9 cellular contexts compared by ENCODE assay signal in the genomic region with DNA sequence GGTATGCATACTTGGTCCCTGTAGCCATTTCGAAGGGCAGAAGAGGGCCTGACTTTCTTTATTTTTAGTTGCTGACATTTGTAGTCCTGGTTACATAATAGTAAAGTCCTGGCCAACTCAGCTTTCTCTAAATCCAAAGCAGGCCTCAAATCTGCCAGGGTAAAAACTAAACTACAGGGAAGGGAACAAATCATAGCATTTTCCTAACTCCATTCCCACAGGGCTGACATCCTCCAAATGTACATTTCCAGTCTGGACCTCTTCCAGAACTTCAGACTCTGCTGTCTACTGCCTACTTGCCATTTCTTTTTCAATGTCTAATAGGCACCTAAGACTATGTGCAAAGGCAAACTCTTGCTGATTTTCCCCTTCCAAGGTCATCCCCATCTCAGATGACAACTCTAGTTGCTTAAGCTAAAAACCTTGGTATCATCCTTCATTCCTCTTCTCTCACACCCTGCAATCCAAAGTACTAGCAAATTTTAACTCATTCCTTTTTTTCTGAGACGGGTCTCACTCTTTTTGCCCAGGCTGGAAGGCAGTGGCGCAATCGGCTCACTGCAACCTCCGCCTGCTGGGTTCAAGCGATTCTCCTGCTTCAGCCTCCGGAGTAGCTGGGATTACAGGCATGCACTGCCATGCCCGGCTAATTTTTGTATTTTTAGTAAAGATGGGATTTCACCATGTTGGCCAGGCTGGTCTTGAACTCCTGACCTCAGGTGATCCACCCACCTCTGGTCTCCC. TPM values are rescaled to one million over a fixed set of nuclear protein-coding genes. Genes with fewer than 3 reads are reported as not detected.
A peak's percentile ranks its signal among the peaks of the same experiment; 100 is the strongest.
DNase-seq lines count a peak whose midpoint lies in the region; ATAC-seq and TF ChIP-seq lines count a peak whose summit lies in the region.
"Had no signal": no experiment of that assay in that cellular context is flagged by ENCODE, and none has a peak within 500 bp of the region (broad histone marks: within the 10 kb centered on the region; RNA-seq: fewer than 3 reads in every experiment).

No MANE protein-coding gene starts in this region.

- no peak overlapping the region for H3K4ac ChIP-seq in mesenchymal stem cell (ENCODE audit: low read depth in 1 of 2, low read length in 2 of 2)

- H3K27ac ChIP-seq in heart right ventricle: peak overlapping the region in 9 of 10 donors; percentile 90 to 100 (median 99)
- peak overlapping the region; percentile 95 to 99 (median 98) for H3K27ac ChIP-seq in body of pancreas
- H3K27ac ChIP-seq in mesenchymal stem cell (ENCODE audit: low read length, poor library complexity, severe bottlenecking): no peak overlapping the region
- peak overlapping the region; percentile 94 to 99 for H3K27ac ChIP-seq in uterus

- no peak overlapping the region for H4K8ac ChIP-seq in mesenchymal stem cell (ENCODE audit: low read length)

- H2AK5ac ChIP-seq in mesenchymal stem cell (ENCODE audit: low read length, severe bottlenecking): no peak overlapping the region

- TF ChIP-seq CTCF in heart right ventricle (IDR thresholded peaks at IDR 0.05) (no peak), body of pancreas (IDR thresholded peaks at IDR 0.05) (no peak), uterus (IDR thresholded peaks at IDR 0.05) (no peak)

- no peak overlapping the region for H2BK15ac ChIP-seq in mesenchymal stem cell (ENCODE audit: low read depth, poor library complexity, severe bottlenecking)

- H3K27me3 ChIP-seq in heart right ventricle: no peaks in the 10 kb centered on the region
- H3K27me3 ChIP-seq in body of pancreas: no peaks in the 10 kb centered on the region
- no peaks in the 10 kb centered on the region for H3K27me3 ChIP-seq in mesenchymal stem cell (ENCODE audit: control insufficient read depth in 1 of 2, insufficient read depth in 1 of 2, low read length in 2 of 2)
- H3K27me3 ChIP-seq in uterus: no peaks in the 10 kb centered on the region

- H3K79me1 ChIP-seq in mesenchymal stem cell (replicated peaks; ENCODE audit: low read length, poor library complexity, severe bottlenecking): peaks cover 6% of the 10 kb centered on the region

- H3K9me3 ChIP-seq in heart right ventricle: no peaks in the 10 kb centered on the region
- no peaks in the 10 kb centered on the region for H3K9me3 ChIP-seq in body of pancreas
- H3K9me3 ChIP-seq in mesenchymal stem cell (ENCODE audit: control insufficient read depth, low read length): no peaks in the 10 kb centered on the region
- no peaks in the 10 kb centered on the region for H3K9me3 ChIP-seq in uterus

- H3K4me1 ChIP-seq in heart right ventricle (peaks cover 15 to 70% (median 52%) of the 10 kb centered on the region in 9 donors), body of pancreas (peaks cover 66% of the 10 kb centered on the region), mesenchymal stem cell (ENCODE audit: control insufficient read depth, insufficient read depth, low read depth, low read length) (peaks cover 17% of the 10 kb centered on the region), uterus (peaks cover 2 to 8% of the 10 kb centered on the region in 2 donors)

- no peak overlapping the region for H3K14ac ChIP-seq in mesenchymal stem cell (ENCODE audit: low read length in 2 of 2)

- no peak overlapping the region for H2BK120ac ChIP-seq in mesenchymal stem cell (ENCODE audit: low read depth, low read length)

- H3K4me3 ChIP-seq in heart right ventricle (peak overlapping the region; percentile 26 to 98 (median 88)), body of pancreas (peak overlapping the region in 1 of 2 donors; percentile 94), mesenchymal stem cell (ENCODE audit: insufficient read depth in 1 of 2, low read depth in 1 of 2, low read length in 2 of 2) (peak overlapping the region in 1 of 2 experiments; percentile 94), uterus (peak overlapping the region in 1 of 2 donors; percentile 65)

- H2BK12ac ChIP-seq in mesenchymal stem cell (ENCODE audit: low read length in 2 of 2): no peak overlapping the region

- no peak overlapping the region for H2BK5ac ChIP-seq in mesenchymal stem cell (ENCODE audit: low read depth, low read length, poor library complexity, severe bottlenecking)

- ATAC-seq in heart right ventricle (no peak), body of pancreas (no peak), GM19351 (IDR thresholded peaks at IDR 0.05; ENCODE audit: unreplicated experiment) (no peak), HG03354 (IDR thresholded peaks at IDR 0.05; ENCODE audit: poor library complexity, severe bottlenecking, unreplicated experiment) (no peak), GM18858 (IDR thresholded peaks at IDR 0.05; ENCODE audit: unreplicated experiment) (no peak)

- intact Hi-C loops in heart right ventricle (cut with DNase I): loop anchor here in 1 of 10 donors (5.0 kb wide), 1 partner anchor 231 kb away; no protein-coding TSS in a partner anchor
- intact Hi-C loops in cardiac septum (cut with DNase I): no loop called here
- intact Hi-C loops in body of pancreas (cut with DNase I): no loop called here
- intact Hi-C loops in uterus (cut with DNase I; ENCODE audit: low total_unique reads): no loop called here

- DNase-seq in heart right ventricle (no peak), cardiac septum (ENCODE audit: low spot score) (no peak), body of pancreas (no peak), mesenchymal stem cell (peak; percentile 15), uterus (no peak)

- peak overlapping the region; percentile 98 for H3K9ac ChIP-seq in mesenchymal stem cell (ENCODE audit: low read length)

- H3K36me3 ChIP-seq in heart right ventricle (peaks cover 0 to 53% (median 42%) of the 10 kb centered on the region in 9 donors), body of pancreas (replicated peaks in 1 of 2; ENCODE audit: insufficient read depth in 1 of 2, low read depth in 2 of 2) (peaks cover 4 to 15% of the 10 kb centered on the region in 2 donors), mesenchymal stem cell (ENCODE audit: control insufficient read depth in 1 of 2, insufficient read depth in 2 of 2, low read depth in 1 of 2, low read length in 2 of 2) (peaks cover 25 to 52% of the 10 kb centered on the region in 2 experiments), uterus (no peaks in the 10 kb centered on the region)

- no peak overlapping the region for H3K18ac ChIP-seq in mesenchymal stem cell (ENCODE audit: low read depth in 1 of 2, low read length in 2 of 2)

- H2AFZ ChIP-seq in mesenchymal stem cell (ENCODE audit: low read depth, low read length): no peak overlapping the region

- H4K91ac ChIP-seq in mesenchymal stem cell (ENCODE audit: low read length): no peak overlapping the region

- no peak for TF ChIP-seq POLR2A in body of pancreas (IDR thresholded peaks at IDR 0.05)
- TF ChIP-seq POLR2A in uterus (IDR thresholded peaks at IDR 0.05): no peak

- H3K23ac ChIP-seq in mesenchymal stem cell (ENCODE audit: low read length in 2 of 2): peak overlapping the region in 1 of 2 experiments; percentile 68

- 41 to 53% methylated on average over 8 of the region's 8 CpGs for WGBS in heart right ventricle, 2 donors
- WGBS in body of pancreas, 2 donors: 37 to 40% methylated on average over 8 of the region's 8 CpGs
- 92% methylated on average over 7 of the region's 8 CpGs for WGBS in mesenchymal stem cell

- H3K4me2 ChIP-seq in mesenchymal stem cell (ENCODE audit: low read length, poor library complexity, severe bottlenecking): peak overlapping the region; percentile 71

RNA-seq across cellular contexts. Expression of a gene that starts 2.0 kb away (rescaled TPM):
- total RNA-seq in heart right ventricle: 10 to 100 TPM; 11.2 to 34.1 (median 22.0) TPM
- 100 to 1,000 TPM in 1 of 2 donors, 10 to 100 TPM in 1; 65.2 to 106 TPM for polyA plus RNA-seq in heart right ventricle
- total RNA-seq in cardiac septum: 24.0 TPM
- total RNA-seq in body of pancreas: 10 to 100 TPM in 1 of 2 donors, 1 to 10 TPM in 1; 7.3 to 12.7 TPM
- polyA plus RNA-seq in mesenchymal stem cell (2013, experiment 1 of 2): 43.7 TPM
- 45.0 TPM for polyA plus RNA-seq in mesenchymal stem cell (2013, experiment 2 of 2)
- 10 to 100 TPM in 2 of 4 donors, 1 to 10 TPM in 2; 2.3 to 28.2 (median 9.8) TPM for total RNA-seq in uterus

RNA-seq across cellular contexts. Expression of a gene that starts 4.3 kb away (rescaled TPM):
- total RNA-seq in heart right ventricle: 10 to 100 TPM; 22.8 to 46.9 (median 33.5) TPM
- polyA plus RNA-seq in heart right ventricle: 10 to 100 TPM in 1 of 2 donors, 1 to 10 TPM in 1; 8.8 to 35.4 TPM
- total RNA-seq in cardiac septum: 39.9 TPM
- 10 to 100 TPM; 22.7 to 30.6 TPM for total RNA-seq in body of pancreas
- polyA plus RNA-seq in mesenchymal stem cell (2013, experiment 1 of 2): 44.2 TPM
- 40.9 TPM for polyA plus RNA-seq in mesenchymal stem cell (2013, experiment 2 of 2)
- 100 to 1,000 TPM in 1 of 4 donors, 10 to 100 TPM in 3; 14.9 to 138 (median 17.1) TPM for total RNA-seq in uterus

RNA-seq across cellular contexts. Expression of a gene that starts 28.6 kb away (rescaled TPM):
- total RNA-seq in heart right ventricle (100 to 1,000 TPM in 5 of 10 donors, 10 to 100 TPM in 5; 82.9 to 116 (median 101) TPM), cardiac septum (100 TPM), body of pancreas (10 to 100 TPM; 80.1 to 89.2 TPM), uterus (100 to 1,000 TPM; 117 to 175 (median 126) TPM)
- polyA plus RNA-seq in heart right ventricle: 100 to 1,000 TPM in 1 of 2 donors, 10 to 100 TPM in 1; 45.9 to 174 TPM
- polyA plus RNA-seq in mesenchymal stem cell (2013, experiment 1 of 2): 143 TPM
- 134 TPM for polyA plus RNA-seq in mesenchymal stem cell (2013, experiment 2 of 2)

RNA-seq across cellular contexts. Expression of a gene that starts 30.5 kb away (rescaled TPM):
- total RNA-seq in heart right ventricle: 100 to 1,000 TPM in 1 of 10 donors, 10 to 100 TPM in 9; 56.7 to 105 (median 72.5) TPM
- polyA plus RNA-seq in heart right ventricle: 100 to 1,000 TPM in 1 of 2 donors, 10 to 100 TPM in 1; 94.7 to 108 TPM
- total RNA-seq in cardiac septum: 89.2 TPM
- 100 to 1,000 TPM in 1 of 2 donors, 10 to 100 TPM in 1; 61.7 to 103 TPM for total RNA-seq in body of pancreas
- 410 TPM for polyA plus RNA-seq in mesenchymal stem cell (2013, experiment 1 of 2)
- 418 TPM for polyA plus RNA-seq in mesenchymal stem cell (2013, experiment 2 of 2)
- total RNA-seq in uterus: 100 to 1,000 TPM in 1 of 4 donors, 10 to 100 TPM in 3; 29.1 to 160 (median 76.8) TPM

RNA-seq across cellular contexts. Expression of a gene that starts 31.5 kb away (rescaled TPM):
- total RNA-seq in heart right ventricle (under 1 TPM in 5 of 10 donors, not detected in 5; 0.05 to 0.29 (median 0.07) TPM), cardiac septum (0.22 TPM), body of pancreas (1 to 10 TPM in 1 of 2 donors, under 1 TPM in 1; 0.33 to 1.3 TPM), uterus (1 to 10 TPM in 3 of 4 donors, under 1 TPM in 1; 0.59 to 5.1 (median 1.9) TPM)
- under 1 TPM; 0.06 to 0.07 TPM for polyA plus RNA-seq in heart right ventricle
- 0.26 TPM for polyA plus RNA-seq in mesenchymal stem cell (2013, experiment 1 of 2)
- polyA plus RNA-seq in mesenchymal stem cell (2013, experiment 2 of 2): 0.22 TPM
- total RNA-seq: HT1080 had no signal
